In the genomic region with DNA sequence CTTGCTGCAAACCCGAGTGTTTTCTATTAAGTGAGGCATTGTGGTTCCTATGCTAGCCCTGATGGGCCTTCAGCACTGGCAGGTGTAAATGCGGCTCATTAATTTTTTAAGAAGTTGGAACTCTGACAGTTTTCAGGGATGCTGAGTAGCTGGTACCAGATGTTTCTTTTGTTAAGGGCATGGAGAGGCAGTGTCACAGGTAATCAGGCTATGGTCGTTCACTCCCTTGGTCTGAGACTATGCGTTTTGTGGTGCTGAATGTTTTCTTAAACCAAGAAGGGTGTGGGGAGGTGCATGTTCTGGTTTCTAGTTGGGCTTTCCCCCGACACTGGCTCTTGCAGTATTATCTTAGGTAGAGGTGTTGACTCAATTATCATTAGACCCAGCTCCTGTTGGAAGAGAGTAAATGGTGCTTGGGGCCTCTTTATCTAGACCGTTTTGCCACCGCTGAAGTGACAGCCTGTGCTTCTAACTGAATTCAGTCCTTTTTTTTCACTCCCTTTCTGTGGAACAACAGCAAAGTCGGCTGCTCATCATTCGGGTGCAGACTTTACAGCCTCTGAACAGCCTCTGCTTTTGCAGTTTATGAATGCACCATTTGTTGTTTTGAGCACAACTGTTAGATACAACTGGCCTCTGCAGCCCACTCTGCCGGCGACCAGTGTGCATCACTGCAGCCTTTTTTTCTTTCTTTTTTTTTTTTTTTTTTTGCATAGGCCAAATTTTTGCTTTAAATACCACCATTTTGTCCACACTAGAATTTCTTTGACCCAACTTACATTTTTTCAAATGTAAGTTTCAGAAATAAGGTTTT, we compare ENCODE assay signal across 9 cellular contexts. TPM values are rescaled to one million over a fixed set of nuclear protein-coding genes. Genes with fewer than 3 reads are reported as not detected.
A peak's percentile ranks its signal among the peaks of the same experiment; 100 is the strongest.
DNase-seq lines count a peak whose midpoint lies in the region.
"Had no signal": no experiment of that assay in that cellular context is flagged by ENCODE, and none has a peak within 500 bp of the region (broad histone marks: within the 10 kb centered on the region; RNA-seq: fewer than 3 reads in every experiment).

No MANE protein-coding gene starts in this region.

- no peaks in the 10 kb centered on the region for H3K9me3 ChIP-seq in muscle layer of colon (ENCODE audit: low read length)
- H3K9me3 ChIP-seq: HAP-1 had no signal

- peak overlapping the region; percentile 48 for H3K27ac ChIP-seq in muscle layer of colon (ENCODE audit: low read depth, low read length)

- H3K4me1 ChIP-seq in muscle layer of colon (ENCODE audit: insufficient read depth, low read length): peaks cover 76% of the 10 kb centered on the region

- DNase-seq in COLO668 (lab: John Stamatoyannopoulos, UW; ENCODE audit: unreplicated experiment) (peak; percentile 52), NCI-H1105 (lab: John Stamatoyannopoulos, UW) (peak; percentile 93), amygdala (lab: John Stamatoyannopoulos, UW) (peak in 39 of 56 donors; percentile 7 to 79 (median 37)), SK-N-DZ (ENCODE audit: low spot score) (no peak), ecto neural progenitor cell (ENCODE audit: low spot score) (no peak), HCEC 1CT (no peak), dermis blood vessel endothelial cell (no peak)

- no peaks in the 10 kb centered on the region for H3K36me3 ChIP-seq in muscle layer of colon (ENCODE audit: insufficient read depth, low read length)
- H3K36me3 ChIP-seq: HAP-1 had no signal

- H3K27me3 ChIP-seq in muscle layer of colon (ENCODE audit: control insufficient read depth in 1 of 2, insufficient read depth in 2 of 2, low read length in 2 of 2): no peaks in the 10 kb centered on the region

- H3K4me3 ChIP-seq in muscle layer of colon (ENCODE audit: low read depth in 1 of 2, low read length in 2 of 2): no peak overlapping the region
- H3K4me3 ChIP-seq: HAP-1 had no signal

- H3K9ac ChIP-seq in muscle layer of colon (ENCODE audit: low read length): no peak overlapping the region

RNA-seq across cellular contexts. Expression of gene RREB1, which starts 35.6 kb away (rescaled TPM):
- polyA plus RNA-seq in SK-N-DZ (2014; cell fraction: cytosol; rRNA removed): 0.13 TPM in 1 of 2 replicates, not detected in the other
- not detected in 2 replicates for polyA plus RNA-seq in SK-N-DZ (2014; cell fraction: nucleus; rRNA removed)
- total RNA-seq in dermis blood vessel endothelial cell: 20.6 and 28.9 TPM in 2 replicates

Comparison
In these comparisons a context has a peak if more than half of its experiments do, and no peak if none do; other contexts are left out.
1. DNase-seq: peak in COLO668 (single experiment), NCI-H1105 (single experiment) and amygdala (39 of 56); none in SK-N-DZ (single experiment), ecto neural progenitor cell (single experiment), HCEC 1CT (single experiment) and dermis blood vessel endothelial cell (single experiment).